9 cellular contexts compared by ENCODE assay signal in genomic region chr6:166625356-166625755, GRCh38. TPM values are rescaled to one million over a fixed set of nuclear protein-coding genes. Genes with fewer than 3 reads are reported as not detected.
DNase-seq lines count a peak whose midpoint lies in the region; ATAC-seq and TF ChIP-seq lines count a peak whose summit lies in the region.
"Had no signal": no experiment of that assay in that cellular context is flagged by ENCODE, and none has a peak within 500 bp of the region (broad histone marks: within the 10 kb centered on the region; RNA-seq: fewer than 3 reads in every experiment).

No MANE protein-coding gene starts in this region.

- peaks cover 32% of the 10 kb centered on the region for H3K4me1 ChIP-seq in A673 (ENCODE audit: insufficient read depth, low read length, poor library complexity, severe bottlenecking)
- peaks cover 45% of the 10 kb centered on the region for H3K4me1 ChIP-seq in mucosa of stomach (ENCODE audit: control insufficient read depth, insufficient read depth, low read length)
- H3K4me1 ChIP-seq in adrenal gland (replicated peaks in 1 of 2), result peaks cover 18 to 20% of the 10 kb centered on the region in 2 donors

- 0 out of 2 replicates have a peak overlapping the region, but pooled peaks have one; percentile 86 for H3K4me3 Mint-ChIP-seq in HFFc6

- DNase-seq in A673 (ENCODE audit: low spot score) (no peak), HFFc6 (no peak), choroid plexus epithelial cell (ENCODE audit: low read depth) (peak; percentile 95), NCI-H82 treated with DMSO at 0.1 percent for 48 hours (lab: John Stamatoyannopoulos, UW; ENCODE audit: unreplicated experiment) (no peak), NCI-H128 (lab: John Stamatoyannopoulos, UW; ENCODE audit: unreplicated experiment) (no peak), adrenal gland (no peak)
- DNase-seq: NCI-H2029 had no signal

- no peak for ATAC-seq in GM19324 (IDR thresholded peaks at IDR 0.05; ENCODE audit: low FRiP score, unreplicated experiment)

- no peaks in the 10 kb centered on the region for H3K36me3 ChIP-seq in A673 (ENCODE audit: insufficient read depth, low read length, poor library complexity, severe bottlenecking)
- no peaks in the 10 kb centered on the region for H3K36me3 ChIP-seq in mucosa of stomach (ENCODE audit: control insufficient read depth, insufficient read depth, low read length)
- H3K36me3 ChIP-seq in adrenal gland (replicated peaks in 1 of 2), result no peaks in the 10 kb centered on the region

- H3K27ac Mint-ChIP-seq in HFFc6, result no peak overlapping the region

- intact Hi-C loops in A673 (cut with micrococcal nuclease; ENCODE audit: unreplicated experiment), result loop anchor here (5.0 to 10.0 kb wide), 4 partner anchors 38 to 351 kb away; partner anchors contain the start of gene RAMACL
- intact Hi-C loops in adrenal gland (cut with DNase I), result no loop called here

- no peak for TF ChIP-seq POLR2A in adrenal gland (IDR thresholded peaks at IDR 0.05)

- no peak overlapping the region for H3K27ac ChIP-seq in A673 (ENCODE audit: low read depth, low read length, poor library complexity, severe bottlenecking)
- H3K27ac ChIP-seq in adrenal gland, result no peak overlapping the region

- peak overlapping the region; percentile 94 for H3K4me3 ChIP-seq in A673 (ENCODE audit: low read depth, low read length, poor library complexity, severe bottlenecking)
- peak overlapping the region; percentile 82 for H3K4me3 ChIP-seq in choroid plexus epithelial cell (ENCODE audit: low read depth, low read length)
- no peak overlapping the region for H3K4me3 ChIP-seq in mucosa of stomach (ENCODE audit: low read length)
- no peak overlapping the region for H3K4me3 ChIP-seq in adrenal gland

- H3K9me3 Mint-ChIP-seq in HFFc6, result no peaks in the 10 kb centered on the region

- WGBS in adrenal gland, 4 donors, result 45 to 67% (median 52%) methylated on average over 5 of the region's 5 CpGs

- H3K36me3 Mint-ChIP-seq in HFFc6 (ENCODE audit: low read depth), result no peaks in the 10 kb centered on the region

- POLR2A ChIA-PET in A673 (lab: Charles Lee; ENCODE audit: low non-redundant PET), result no interaction called here

- H3K9me3 ChIP-seq in A673 (ENCODE audit: low read depth, low read length, poor library complexity, severe bottlenecking) (no peaks in the 10 kb centered on the region), mucosa of stomach (ENCODE audit: control insufficient read depth, low read length) (no peaks in the 10 kb centered on the region), adrenal gland (replicated peaks in 1 of 3) (no peaks in the 10 kb centered on the region)

- BruUV-seq in A673 (replicated peaks; lab: Mats Ljungman, UMichigan), result no TSS peak

- H3K27me3 Mint-ChIP-seq in HFFc6 (ENCODE audit: insufficient read depth), result peaks cover 1% of the 10 kb centered on the region; the same call in 1 of the 2 replicates

- TF ChIP-seq CTCF in A673 (conservative IDR thresholded peaks at IDR 0.05; ENCODE audit: low read depth, low read length) (no peak), HFFc6 (IDR thresholded peaks at IDR 0.05) (no peak), choroid plexus epithelial cell (conservative IDR thresholded peaks at IDR 0.05; ENCODE audit: low read depth, low read length) (no peak), adrenal gland (IDR thresholded peaks at IDR 0.05) (no peak)

- H3K9ac ChIP-seq in mucosa of stomach (ENCODE audit: low read length), result peak overlapping the region; percentile 82

- H3K4me1 Mint-ChIP-seq in HFFc6 (ENCODE audit: low read depth), result peaks cover 62% of the 10 kb centered on the region

- H3K27me3 ChIP-seq in A673 (replicated peaks; ENCODE audit: insufficient read depth, low read depth, low read length, poor library complexity) (no peaks in the 10 kb centered on the region), mucosa of stomach (ENCODE audit: control insufficient read depth, insufficient read depth, low read length) (peaks cover 1% of the 10 kb centered on the region), adrenal gland (no peaks in the 10 kb centered on the region)

- CTCF ChIA-PET in A673 (lab: Charles Lee), result no interaction called here

RNA-seq across cellular contexts. Expression of gene RPS6KA2, which starts 1.7 kb away (rescaled TPM):
- 30.1 and 37.8 TPM in 2 replicates for total RNA-seq in A673 (2021)
- total RNA-seq in HFFc6 (2021; fragmentation: NEBNext Ultra II Directional; extraction: Animal tissue kit (Norgen Biotek cat#: 25700)), result 10 to 100 TPM; 10.1 to 13.9 (median 11.9) TPM
- total RNA-seq in adrenal gland, result 10 to 100 TPM; 18.9 to 40.4 (median 28.1) TPM
- 10 to 100 TPM in 2 of 3 donors, 1 to 10 TPM in 1; 7.0 to 28.5 (median 10.2) TPM for polyA plus RNA-seq in adrenal gland

RNA-seq across cellular contexts. Expression of gene RAMACL, which starts 38.9 kb away (rescaled TPM):
- total RNA-seq in A673 (2021) (0.77 and 2.2 TPM in 2 replicates), adrenal gland (1 to 10 TPM in 4 of 8 donors, under 1 TPM in 4; 0.14 to 4.2 (median 0.80) TPM)
- 1 to 10 TPM; 2.0 to 3.6 (median 2.8) TPM for total RNA-seq in HFFc6 (2021; fragmentation: NEBNext Ultra II Directional; extraction: Animal tissue kit (Norgen Biotek cat#: 25700))
- polyA plus RNA-seq in adrenal gland, result under 1 TPM; 0.20 to 0.24 (median 0.22) TPM

Comparison
In these comparisons a context has a peak if more than half of its experiments do, and no peak if none do; other contexts are left out.
1. H3K4me3 ChIP-seq: peak in A673 (single experiment) and choroid plexus epithelial cell (single experiment); none in mucosa of stomach (single experiment) and adrenal gland (0 of 4).